ENCODE assay signal across 8 cellular contexts in the genomic region with DNA sequence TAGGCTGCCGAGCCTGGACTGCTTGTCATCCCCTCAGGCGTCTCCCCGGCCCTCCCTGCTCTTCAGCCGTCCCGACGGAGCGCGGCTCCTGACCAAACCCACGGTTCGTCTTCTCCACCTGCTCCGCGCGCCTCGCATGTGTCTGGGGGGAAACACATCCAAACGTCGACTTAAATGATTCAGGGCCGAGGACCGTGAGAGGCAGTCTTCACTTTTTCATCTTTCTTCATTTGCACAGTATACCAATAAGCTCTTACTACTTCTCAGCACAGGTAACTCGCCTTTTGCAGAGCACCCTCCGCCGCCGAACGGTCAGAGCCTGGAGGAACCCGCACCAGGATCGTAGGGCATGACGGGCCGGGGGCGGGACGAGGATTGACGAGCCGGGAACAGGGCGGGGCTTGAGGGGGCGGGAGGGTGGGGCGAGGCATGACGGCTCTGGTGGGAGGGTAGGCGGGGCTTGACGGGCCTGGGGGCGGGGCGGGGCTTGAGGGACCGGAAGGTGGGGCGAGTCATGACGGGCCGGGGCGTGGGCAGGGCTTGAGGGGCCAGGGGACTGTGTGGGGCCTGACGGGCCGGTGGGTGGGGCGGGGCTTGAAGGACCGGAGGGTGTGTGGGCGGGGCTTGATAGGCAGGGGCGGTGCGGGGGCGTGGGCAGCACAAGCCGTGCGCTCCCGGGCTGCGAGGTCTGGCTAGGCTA. TPM values are rescaled to one million over a fixed set of nuclear protein-coding genes. Genes with fewer than 3 reads are reported as not detected.
DNase-seq lines count a peak whose midpoint lies in the region; FAIRE-seq and TF ChIP-seq lines count a peak whose summit lies in the region.

A gene with protein sequence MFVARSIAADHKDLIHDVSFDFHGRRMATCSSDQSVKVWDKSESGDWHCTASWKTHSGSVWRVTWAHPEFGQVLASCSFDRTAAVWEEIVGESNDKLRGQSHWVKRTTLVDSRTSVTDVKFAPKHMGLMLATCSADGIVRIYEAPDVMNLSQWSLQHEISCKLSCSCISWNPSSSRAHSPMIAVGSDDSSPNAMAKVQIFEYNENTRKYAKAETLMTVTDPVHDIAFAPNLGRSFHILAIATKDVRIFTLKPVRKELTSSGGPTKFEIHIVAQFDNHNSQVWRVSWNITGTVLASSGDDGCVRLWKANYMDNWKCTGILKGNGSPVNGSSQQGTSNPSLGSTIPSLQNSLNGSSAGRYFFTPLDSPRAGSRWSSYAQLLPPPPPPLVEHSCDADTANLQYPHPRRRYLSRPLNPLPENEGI (plus strand): TSS at position 657 of the 700 bp plus-strand sequence. CDS start 111 bp downstream, outside the sequence.

- no peaks in the 10 kb centered on the region for H3K27me3 ChIP-seq in neutrophil

- H3K27ac Mint-ChIP-seq in HFFc6: peak within 1 kb of the TSS; percentile 99
- H3K27ac Mint-ChIP-seq in activated naive CD4-positive, alpha-beta T cell treated with anti-CD3 and anti-CD28 coated beads for 36 hours: peak within 1 kb of the TSS; percentile 97

- no peaks in the 10 kb centered on the region for H3K9me3 ChIP-seq in neutrophil

- peaks cover 8% of the 10 kb centered on the region for H3K9me3 Mint-ChIP-seq in HFFc6
- H3K9me3 Mint-ChIP-seq in activated naive CD4-positive, alpha-beta T cell treated with anti-CD3 and anti-CD28 coated beads for 36 hours: peaks cover 1% of the 10 kb centered on the region

- peaks cover 13% of the 10 kb centered on the region; the same call in 1 of the 2 replicates for H3K36me3 Mint-ChIP-seq in HFFc6 (ENCODE audit: low read depth)
- H3K36me3 Mint-ChIP-seq in activated naive CD4-positive, alpha-beta T cell treated with anti-CD3 and anti-CD28 coated beads for 36 hours (ENCODE audit: low read depth): peaks cover 24% of the 10 kb centered on the region

- H3K4me3 Mint-ChIP-seq in HFFc6: peak within 1 kb of the TSS; percentile 98
- peak within 1 kb of the TSS; percentile 99 for H3K4me3 Mint-ChIP-seq in activated naive CD4-positive, alpha-beta T cell treated with anti-CD3 and anti-CD28 coated beads for 36 hours

- CTCF ChIA-PET in activated naive CD4-positive, alpha-beta T cell treated with anti-CD3 and anti-CD28 coated beads for 36 hours (lab: Charles Lee): interaction anchor here (1.0 kb wide), 1 partner anchor 54 kb away, joined by 3 read pairs; no protein-coding TSS in a partner anchor

- no peak for FAIRE-seq in frontal cortex (lab: Jason Lieb, UNC)

- H3K4me3 ChIP-seq in NB4 (ENCODE audit: low read depth, low read length): peak within 1 kb of the TSS; percentile 89
- peak within 1 kb of the TSS; percentile 92 for H3K4me3 ChIP-seq in neutrophil (ENCODE audit: low read depth in 1 of 2, low read length in 1 of 2)

- intact Hi-C loops in activated naive CD4-positive, alpha-beta T cell treated with anti-CD3 and anti-CD28 coated beads for 36 hours (cut with micrococcal nuclease): loop anchor here (1.0 to 5.0 kb wide), 13 partner anchors 44 to 1095 kb away; a partner anchor contains a TSS

- TF ChIP-seq CTCF in HFFc6 (IDR thresholded peaks at IDR 0.05) (no peak), NB4 (IDR thresholded peaks at IDR 0.05; ENCODE audit: low read depth, low read length) (no peak), neutrophil (IDR thresholded peaks at IDR 0.05) (peak; percentile 23), subcutaneous adipose tissue (IDR thresholded peaks at IDR 0.05; ENCODE audit: low read depth) (no peak)

- H3K27ac ChIP-seq in neutrophil: peak within 1 kb of the TSS; percentile 89

- H3K4me1 ChIP-seq in neutrophil (ENCODE audit: control insufficient read depth in 1 of 2, insufficient read depth in 1 of 2, low read depth in 1 of 2, low read length in 1 of 2): peaks cover 25% of the 10 kb centered on the region in 2 experiments

- H3K27me3 Mint-ChIP-seq in HFFc6 (ENCODE audit: insufficient read depth): no peaks in the 10 kb centered on the region
- no peaks in the 10 kb centered on the region for H3K27me3 Mint-ChIP-seq in activated naive CD4-positive, alpha-beta T cell treated with anti-CD3 and anti-CD28 coated beads for 36 hours (ENCODE audit: low read depth)

- peak; percentile 34 for TF ChIP-seq POLR2A in NB4 (IDR thresholded peaks at IDR 0.05; ENCODE audit: extremely low read depth, insufficient read length)

- DNase-seq in GM03348 (ENCODE audit: low spot score): peak; percentile 99
- peak; percentile 94 for DNase-seq in HFFc6
- DNase-seq in NB4 (ENCODE audit: low read depth): peak; percentile 97
- peak; percentile 92 for DNase-seq in SK-N-DZ (ENCODE audit: low spot score)
- peak; percentile 100 for DNase-seq in activated naive CD4-positive, alpha-beta T cell treated with anti-CD3 and anti-CD28 coated beads for 36 hours
- DNase-seq in frontal cortex (ENCODE audit: low spot score in 2 of 2): peak; percentile 95 to 96

- no peaks in the 10 kb centered on the region for H3K36me3 ChIP-seq in neutrophil

- peaks cover 50% of the 10 kb centered on the region for H3K4me1 Mint-ChIP-seq in HFFc6 (ENCODE audit: low read depth)
- peaks cover 40% of the 10 kb centered on the region for H3K4me1 Mint-ChIP-seq in activated naive CD4-positive, alpha-beta T cell treated with anti-CD3 and anti-CD28 coated beads for 36 hours (ENCODE audit: low read depth)

RNA-seq across cellular contexts. Expression of the gene that starts here (rescaled TPM):
- total RNA-seq in HFFc6 (2021; fragmentation: NEBNext Ultra II Directional; extraction: Animal tissue kit (Norgen Biotek cat#: 25700)): 10 to 100 TPM; 54.8 to 61.8 (median 58.0) TPM
- 23.4 and 31.9 TPM in 2 replicates for polyA plus RNA-seq in SK-N-DZ (2014; cell fraction: cytosol; rRNA removed)
- polyA plus RNA-seq in SK-N-DZ (2014; cell fraction: nucleus; rRNA removed): 23.3 and 28.1 TPM in 2 replicates
- total RNA-seq in activated naive CD4-positive, alpha-beta T cell treated with anti-CD3 and anti-CD28 coated beads for 36 hours: 10 to 100 TPM; 82.6 to 85.4 TPM
- total RNA-seq in frontal cortex: 39.9 TPM
- total RNA-seq in subcutaneous adipose tissue: 10 to 100 TPM; 20.3 to 42.7 (median 27.8) TPM

Comparison
In these comparisons a context has a peak if more than half of its experiments do, and no peak if none do; other contexts are left out.
1. Peak in every context shown above with its lines: DNase-seq, H3K4me3 ChIP-seq and H3K27ac ChIP-seq.